In genomic region chr3:55484191-55484644, GRCh38 we compare ENCODE assay signal across 1 cellular context.
TF ChIP-seq lines count a peak whose summit lies in the region.

No MANE protein-coding gene starts in this region.

TF ChIP-seq in HepG2, 621 proteins besides CTCF, POLR2A, EP300 and RAD21 (continued from another document):
- no peak for TF ChIP-seq ATF3 (CRISPR knock-in tag; IDR thresholded peaks at IDR 0.05)
